11 cellular contexts compared by ENCODE assay signal in the genomic region with DNA sequence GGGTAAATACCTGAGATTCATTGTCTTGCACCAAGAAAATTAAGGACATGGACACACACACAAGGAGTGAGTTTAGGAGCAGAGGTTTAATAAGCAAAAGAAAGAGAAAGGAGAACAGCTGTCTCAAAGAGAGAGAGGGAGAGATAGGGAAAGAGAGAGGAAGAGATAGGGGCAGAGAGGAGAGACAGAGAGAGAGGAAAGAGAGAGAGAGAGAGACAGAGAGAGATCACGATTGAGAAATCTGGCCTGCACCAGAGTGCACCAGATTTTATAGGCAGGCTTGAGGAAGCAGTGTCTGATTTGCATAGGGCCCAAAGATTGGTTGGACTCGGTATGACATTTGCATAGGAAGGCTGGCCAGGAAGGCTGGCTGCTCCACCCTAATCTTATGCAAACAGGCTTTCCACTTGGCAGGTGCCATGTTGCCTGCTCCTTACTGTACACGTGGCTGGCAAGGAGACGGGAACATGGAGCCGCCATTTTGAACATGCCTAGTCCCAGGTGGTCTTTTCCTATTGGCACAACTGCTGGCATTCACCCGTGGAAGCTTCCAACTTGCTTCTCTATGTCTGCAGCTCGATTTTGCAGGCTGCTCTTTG.
DNase-seq lines count a peak whose midpoint lies in the region; ATAC-seq and TF ChIP-seq lines count a peak whose summit lies in the region.
"Had no signal": no experiment of that assay in that cellular context is flagged by ENCODE, and none has a peak within 500 bp of the region (broad histone marks: within the 10 kb centered on the region; RNA-seq: fewer than 3 reads in every experiment).

No MANE protein-coding gene starts in this region.

- no peak overlapping the region for H3K27ac ChIP-seq in neural progenitor cell
- no peak overlapping the region for H3K27ac ChIP-seq in mesenchymal stem cell (ENCODE audit: low read length, poor library complexity, severe bottlenecking)

- H3K27me3 Mint-ChIP-seq in neural progenitor cell (ENCODE audit: insufficient read depth, low read depth) = no peaks in the 10 kb centered on the region
- H3K27me3 Mint-ChIP-seq in activated CD8-positive, alpha-beta T cell treated with anti-CD3 and anti-CD28 coated beads for 36 hours = no peaks in the 10 kb centered on the region
- H3K27me3 Mint-ChIP-seq: activated naive CD4-positive, alpha-beta T cell treated with anti-CD3 and anti-CD28 coated beads, Interleukin-2, amount 10 ng/mL, durations not matched to agents 7 days and 5 days; dendritic cell treated with granulocyte-macrophage colony-stimulating factor and Interleukin-4, amounts not matched to agents 40 ng/mL and 50 ng/mL, for 4 days had no signal

- no peak overlapping the region for H3K18ac ChIP-seq in mesenchymal stem cell (ENCODE audit: low read depth in 1 of 2, low read length in 2 of 2)

- H3K27me3 ChIP-seq in neural progenitor cell (no peaks in the 10 kb centered on the region), mesenchymal stem cell (ENCODE audit: control insufficient read depth in 1 of 2, insufficient read depth in 1 of 2, low read length in 2 of 2) (no peaks in the 10 kb centered on the region)

- H2BK5ac ChIP-seq in mesenchymal stem cell (ENCODE audit: low read depth, low read length, poor library complexity, severe bottlenecking) = no peak overlapping the region

- H3K4me2 ChIP-seq in neural progenitor cell (no peak overlapping the region), mesenchymal stem cell (ENCODE audit: low read length, poor library complexity, severe bottlenecking) (no peak overlapping the region)

- no peaks in the 10 kb centered on the region for H3K36me3 Mint-ChIP-seq in neural progenitor cell
- H3K36me3 Mint-ChIP-seq in activated CD8-positive, alpha-beta T cell treated with anti-CD3 and anti-CD28 coated beads for 36 hours (ENCODE audit: low read depth) = no peaks in the 10 kb centered on the region
- H3K36me3 Mint-ChIP-seq: activated naive CD4-positive, alpha-beta T cell treated with anti-CD3 and anti-CD28 coated beads, Interleukin-2, amount 10 ng/mL, durations not matched to agents 7 days and 5 days had no signal

- H2AFZ ChIP-seq in neural progenitor cell (replicated peaks) = peak overlapping the region; percentile 26
- H2AFZ ChIP-seq in mesenchymal stem cell (ENCODE audit: low read depth, low read length) = no peak overlapping the region

- H4K8ac ChIP-seq in mesenchymal stem cell (ENCODE audit: low read length) = no peak overlapping the region

- H3K4ac ChIP-seq in mesenchymal stem cell (ENCODE audit: low read depth in 1 of 2, low read length in 2 of 2) = no peak overlapping the region

- H2AK5ac ChIP-seq in mesenchymal stem cell (ENCODE audit: low read length, severe bottlenecking) = no peak overlapping the region

- H2BK12ac ChIP-seq in mesenchymal stem cell (ENCODE audit: low read length in 2 of 2) = no peak overlapping the region

- POLR2A ChIA-PET in activated CD8-positive, alpha-beta T cell treated with anti-CD3 and anti-CD28 coated beads for 36 hours (lab: Charles Lee) = no interaction called here

- peak; percentile 0 for DNase-seq in DMS153 (lab: John Stamatoyannopoulos, UW)
- DNase-seq in DMS153 treated with DMSO at 0.1 percent for 48 hours (lab: John Stamatoyannopoulos, UW; ENCODE audit: unreplicated experiment) = no peak
- peak; percentile 24 for DNase-seq in NCI-H1105 treated with DMSO at 0.1 percent for 48 hours (lab: John Stamatoyannopoulos, UW)
- DNase-seq in SK-N-DZ (ENCODE audit: low spot score) = peak; percentile 74
- peak; percentile 24 for DNase-seq in neural progenitor cell (ENCODE audit: low spot score)
- no peak for DNase-seq in activated CD8-positive, alpha-beta T cell treated with anti-CD3 and anti-CD28 coated beads for 36 hours
- DNase-seq in mesenchymal stem cell = no peak
- no peak for DNase-seq in DMS79 treated with DMSO at 0.1 percent for 48 hours (lab: John Stamatoyannopoulos, UW)
- DNase-seq: 8988T; activated naive CD4-positive, alpha-beta T cell treated with anti-CD3 and anti-CD28 coated beads, Interleukin-2, amount 10 ng/mL, durations not matched to agents 7 days and 5 days had no signal

- H3K27ac Mint-ChIP-seq in neural progenitor cell = no peak overlapping the region
- no peak overlapping the region for H3K27ac Mint-ChIP-seq in activated CD8-positive, alpha-beta T cell treated with anti-CD3 and anti-CD28 coated beads for 36 hours
- H3K27ac Mint-ChIP-seq: activated naive CD4-positive, alpha-beta T cell treated with anti-CD3 and anti-CD28 coated beads, Interleukin-2, amount 10 ng/mL, durations not matched to agents 7 days and 5 days; dendritic cell treated with granulocyte-macrophage colony-stimulating factor and Interleukin-4, amounts not matched to agents 40 ng/mL and 50 ng/mL, for 4 days had no signal

- CTCF ChIA-PET in activated CD8-positive, alpha-beta T cell treated with anti-CD3 and anti-CD28 coated beads for 36 hours (lab: Charles Lee) = interaction anchor here (1.5 kb wide), 1 partner anchor 91 kb away, joined by 3 read pairs; no protein-coding TSS in a partner anchor

- no peak overlapping the region for H3K23ac ChIP-seq in mesenchymal stem cell (ENCODE audit: low read length in 2 of 2)

- ATAC-seq in activated CD8-positive, alpha-beta T cell treated with anti-CD3 and anti-CD28 coated beads for 36 hours = no peak

- H3K36me3 ChIP-seq in neural progenitor cell = no peaks in the 10 kb centered on the region
- no peaks in the 10 kb centered on the region for H3K36me3 ChIP-seq in mesenchymal stem cell (ENCODE audit: control insufficient read depth in 1 of 2, insufficient read depth in 2 of 2, low read depth in 1 of 2, low read length in 2 of 2)

- no peaks in the 10 kb centered on the region for H3K4me1 Mint-ChIP-seq in neural progenitor cell
- H3K4me1 Mint-ChIP-seq in activated CD8-positive, alpha-beta T cell treated with anti-CD3 and anti-CD28 coated beads for 36 hours (ENCODE audit: low read depth) = no peaks in the 10 kb centered on the region
- H3K4me1 Mint-ChIP-seq: activated naive CD4-positive, alpha-beta T cell treated with anti-CD3 and anti-CD28 coated beads, Interleukin-2, amount 10 ng/mL, durations not matched to agents 7 days and 5 days had no signal

- no peaks in the 10 kb centered on the region for H3K9me3 Mint-ChIP-seq in neural progenitor cell
- H3K9me3 Mint-ChIP-seq in activated CD8-positive, alpha-beta T cell treated with anti-CD3 and anti-CD28 coated beads for 36 hours = no peaks in the 10 kb centered on the region
- H3K9me3 Mint-ChIP-seq: activated naive CD4-positive, alpha-beta T cell treated with anti-CD3 and anti-CD28 coated beads, Interleukin-2, amount 10 ng/mL, durations not matched to agents 7 days and 5 days had no signal

- H3K4me3 Mint-ChIP-seq in neural progenitor cell = no peak overlapping the region
- no peak overlapping the region for H3K4me3 Mint-ChIP-seq in activated CD8-positive, alpha-beta T cell treated with anti-CD3 and anti-CD28 coated beads for 36 hours
- H3K4me3 Mint-ChIP-seq: activated naive CD4-positive, alpha-beta T cell treated with anti-CD3 and anti-CD28 coated beads, Interleukin-2, amount 10 ng/mL, durations not matched to agents 7 days and 5 days; dendritic cell treated with granulocyte-macrophage colony-stimulating factor and Interleukin-4, amounts not matched to agents 40 ng/mL and 50 ng/mL, for 4 days had no signal

- H3K9me3 ChIP-seq in neural progenitor cell (ENCODE audit: low read depth) (no peaks in the 10 kb centered on the region), mesenchymal stem cell (ENCODE audit: control insufficient read depth, low read length) (no peaks in the 10 kb centered on the region)

- H3K4me3 ChIP-seq in neural progenitor cell (no peak overlapping the region), mesenchymal stem cell (ENCODE audit: insufficient read depth in 1 of 2, low read depth in 1 of 2, low read length in 2 of 2) (no peak overlapping the region)

- no peak overlapping the region for H3K14ac ChIP-seq in mesenchymal stem cell (ENCODE audit: low read length in 2 of 2)

- 65% methylated on average over 5 of the region's 7 CpGs for WGBS in mesenchymal stem cell

- H3K4me1 ChIP-seq in neural progenitor cell (no peaks in the 10 kb centered on the region), mesenchymal stem cell (ENCODE audit: control insufficient read depth, insufficient read depth, low read depth, low read length) (no peaks in the 10 kb centered on the region)

- no peaks in the 10 kb centered on the region for H3F3A ChIP-seq in neural progenitor cell (ENCODE audit: low read depth)

- H4K91ac ChIP-seq in mesenchymal stem cell (ENCODE audit: low read length) = no peak overlapping the region

- H3K79me1 ChIP-seq in mesenchymal stem cell (replicated peaks; ENCODE audit: low read length, poor library complexity, severe bottlenecking) = no peaks in the 10 kb centered on the region

- H2BK120ac ChIP-seq in mesenchymal stem cell (ENCODE audit: low read depth, low read length) = no peak overlapping the region

- intact Hi-C loops in activated CD8-positive, alpha-beta T cell treated with anti-CD3 and anti-CD28 coated beads for 36 hours (cut with micrococcal nuclease) = no loop called here

- no peak overlapping the region for H2BK15ac ChIP-seq in mesenchymal stem cell (ENCODE audit: low read depth, poor library complexity, severe bottlenecking)

- no peaks in the 10 kb centered on the region for H4K20me1 ChIP-seq in neural progenitor cell (ENCODE audit: low read depth)

- no peak for TF ChIP-seq CTCF in neural progenitor cell (IDR thresholded peaks at IDR 0.05)
- TF ChIP-seq CTCF in activated CD8-positive, alpha-beta T cell treated with anti-CD3 and anti-CD28 coated beads for 36 hours (IDR thresholded peaks at IDR 0.05) = no peak

- H3K9ac ChIP-seq in neural progenitor cell (no peak overlapping the region), mesenchymal stem cell (ENCODE audit: low read length) (no peak overlapping the region)

- no peaks in the 10 kb centered on the region for H3K79me2 ChIP-seq in neural progenitor cell (ENCODE audit: low read depth)

Comparison
In these comparisons a context has a peak if more than half of its experiments do, and no peak if none do; other contexts are left out.
1. DNase-seq: peak in DMS153 (single experiment), NCI-H1105 treated with DMSO at 0.1 percent for 48 hours (single experiment), SK-N-DZ (single experiment) and neural progenitor cell (single experiment); none in DMS153 treated with DMSO at 0.1 percent for 48 hours (single experiment), activated CD8-positive, alpha-beta T cell treated with anti-CD3 and anti-CD28 coated beads for 36 hours (single experiment), mesenchymal stem cell (single experiment) and DMS79 treated with DMSO at 0.1 percent for 48 hours (single experiment).